31 cellular contexts compared by ENCODE assay signal in the genomic region with DNA sequence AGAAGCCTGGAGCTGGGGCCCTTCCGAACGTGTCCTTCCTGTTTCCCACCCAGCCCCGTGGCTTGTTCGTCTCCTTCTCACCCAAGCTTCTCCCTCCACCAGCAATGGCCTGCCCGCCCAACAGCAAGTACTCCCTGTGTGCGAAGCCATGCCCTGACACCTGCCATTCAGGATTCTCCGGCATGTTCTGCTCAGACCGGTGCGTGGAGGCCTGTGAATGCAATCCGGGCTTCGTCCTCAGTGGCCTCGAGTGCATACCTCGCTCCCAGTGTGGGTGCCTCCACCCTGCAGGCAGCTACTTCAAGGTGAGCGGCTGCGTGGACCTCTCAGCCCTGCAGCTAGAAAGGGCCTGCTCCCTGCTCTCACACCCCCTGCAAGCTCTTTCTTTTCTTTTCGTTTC. TPM values are rescaled to one million over a fixed set of nuclear protein-coding genes. Genes with fewer than 3 reads are reported as not detected.
"Had no signal": no experiment of that assay in that cellular context is flagged by ENCODE, and none has a peak within 500 bp of the region (broad histone marks: within the 10 kb centered on the region; RNA-seq: fewer than 3 reads in every experiment).

No MANE protein-coding gene starts in this region.

- H3K27me3 ChIP-seq: ascending aorta, body of pancreas, Peyer's patch had no signal

- H3K36me3 Mint-ChIP-seq: activated CD8-positive, alpha-beta memory T cell treated with anti-CD3 and anti-CD28 coated beads, Interleukin-2, amount 10 ng/mL, durations not matched to agents 7 days and 5 days; activated naive CD4-positive, alpha-beta T cell treated with anti-CD3 and anti-CD28 coated beads, Interleukin-2, amount 50 U/mL, for 72 hours had no signal

- H3K9me3 ChIP-seq: ascending aorta, body of pancreas, Peyer's patch had no signal

- H3K36me3 ChIP-seq: ascending aorta, Peyer's patch had no signal

- H3K27me3 Mint-ChIP-seq: activated T-cell treated with anti-CD3 and anti-CD28 coated beads, Interleukin-2, amount 50 U/mL, for 24 hours had no signal

- H3K4me1 ChIP-seq: ascending aorta, body of pancreas, Peyer's patch had no signal

- H3K27ac ChIP-seq: ascending aorta, body of pancreas, Peyer's patch had no signal

- H3K4me3 Mint-ChIP-seq: activated B cell treated with CpG ODN at 0.5 μM for 24 hours; activated CD4-positive, alpha-beta T cell treated with anti-CD3 and anti-CD28 coated beads, Interleukin-2, amount 10 ng/mL, durations not matched to agents 24 days and 14 days; activated CD8-positive, alpha-beta memory T cell treated with anti-CD3 and anti-CD28 coated beads, Interleukin-2, amount 10 ng/mL, durations not matched to agents 7 days and 5 days; activated naive CD8-positive, alpha-beta T cell treated with anti-CD3 and anti-CD28 coated beads, Interleukin-2, amount 50 U/mL, for 24 hours; activated T-cell treated with anti-CD3 and anti-CD28 coated beads, Interleukin-2, amount 50 U/mL, for 24 hours; activated T-helper 1 cell treated with anti-CD3 and anti-CD28 coated beads, Interleukin-12 subunit alpha, Interleukin-12 subunit beta, Interleukin-2, Interleukin-4 antibody, amounts not matched to agents 30 ng/mL and 10 ng/mL and 1 ng/mL, durations not matched to agents 14 hours and 24 hours and 36 hours; T-helper 17 cell had no signal

- H3K9me3 Mint-ChIP-seq: activated B cell treated with CpG ODN at 0.5 μM for 24 hours; activated CD4-positive, alpha-beta T cell treated with anti-CD3 and anti-CD28 coated beads, Interleukin-2, amount 10 ng/mL, durations not matched to agents 24 days and 14 days; activated naive CD4-positive, alpha-beta T cell treated with anti-CD3 and anti-CD28 coated beads, Interleukin-2, amount 50 U/mL, for 72 hours; activated naive CD8-positive, alpha-beta T cell treated with anti-CD3 and anti-CD28 coated beads, Interleukin-2, amount 50 U/mL, for 24 hours; activated T-cell treated with anti-CD3 and anti-CD28 coated beads, Interleukin-2, amount 50 U/mL, for 24 hours; activated T-helper 1 cell treated with anti-CD3 and anti-CD28 coated beads, Interleukin-12 subunit alpha, Interleukin-12 subunit beta, Interleukin-2, Interleukin-4 antibody, amounts not matched to agents 30 ng/mL and 10 ng/mL and 1 ng/mL, durations not matched to agents 14 hours and 24 hours and 36 hours had no signal

- FAIRE-seq: bronchial epithelial cell, K562 had no signal

- H3K27ac Mint-ChIP-seq: activated B cell treated with CpG ODN at 0.5 μM for 24 hours; activated CD4-positive, alpha-beta T cell treated with anti-CD3 and anti-CD28 coated beads, Interleukin-2, amount 10 ng/mL, durations not matched to agents 24 days and 14 days; activated CD8-positive, alpha-beta memory T cell treated with anti-CD3 and anti-CD28 coated beads, Interleukin-2, amount 10 ng/mL, durations not matched to agents 7 days and 5 days; activated naive CD8-positive, alpha-beta T cell treated with anti-CD3 and anti-CD28 coated beads, Interleukin-2, amount 50 U/mL, for 24 hours; activated T-cell treated with anti-CD3 and anti-CD28 coated beads, Interleukin-2, amount 50 U/mL, for 24 hours; activated T-helper 1 cell treated with anti-CD3 and anti-CD28 coated beads, Interleukin-12 subunit alpha, Interleukin-12 subunit beta, Interleukin-2, Interleukin-4 antibody, amounts not matched to agents 30 ng/mL and 10 ng/mL and 1 ng/mL, durations not matched to agents 14 hours and 24 hours and 36 hours; T-helper 17 cell had no signal

- H3K4me3 ChIP-seq: ascending aorta, body of pancreas, K562, Peyer's patch had no signal

- H3K4me1 Mint-ChIP-seq: activated B cell treated with CpG ODN at 0.5 μM for 24 hours; activated CD4-positive, alpha-beta T cell treated with anti-CD3 and anti-CD28 coated beads, Interleukin-2, amount 10 ng/mL, durations not matched to agents 24 days and 14 days; activated CD8-positive, alpha-beta memory T cell treated with anti-CD3 and anti-CD28 coated beads, Interleukin-2, amount 10 ng/mL, durations not matched to agents 7 days and 5 days; activated naive CD8-positive, alpha-beta T cell treated with anti-CD3 and anti-CD28 coated beads, Interleukin-2, amount 50 U/mL, for 24 hours had no signal

- DNase-seq: activated B cell treated with CpG ODN at 0.5 μM for 24 hours; activated CD4-positive, alpha-beta T cell treated with anti-CD3 and anti-CD28 coated beads for 1 hour; activated CD4-positive, alpha-beta T cell treated with anti-CD3 and anti-CD28 coated beads, Interleukin-2, amount 10 ng/mL, durations not matched to agents 24 days and 14 days; activated CD4-positive, alpha-beta T cell treated with anti-CD3 and anti-CD28 coated beads, Interleukin-2, amount 50 U/mL, for 48 hours; activated CD8-positive, alpha-beta memory T cell treated with anti-CD3 and anti-CD28 coated beads, Interleukin-2, amount 10 ng/mL, durations not matched to agents 7 days and 5 days; activated effector memory CD4-positive, alpha-beta T cell treated with Interleukin-2 at 50 U/mL for 16 hours; activated naive CD4-positive, alpha-beta T cell; activated naive CD8-positive, alpha-beta T cell treated with anti-CD3 and anti-CD28 coated beads, Interleukin-2, amount 50 U/mL, for 24 hours; activated T-cell treated with anti-CD3 and anti-CD28 coated beads, Interleukin-2, amount 50 U/mL, for 24 hours; amniotic stem cell; body of pancreas; central memory CD4-positive, alpha-beta T cell; Karpas-422; NCI-H146; NCI-H187 treated with DMSO at 0.1 percent for 48 hours; NCI-H2171; NCI-H345; NCI-H510A; NCI-H526 treated with DMSO at 0.1 percent for 48 hours; NK-92 treated with Interleukin-12 subunit alpha and Interleukin-12 subunit beta, amount 100 ng/mL, for 24 hours; OCI-M1; Peyer's patch; SHP77 treated with DMSO at 0.1 percent for 48 hours; T-helper 17 cell; T-helper 9 cell had no signal

- ATAC-seq: activated CD8-positive, alpha-beta memory T cell treated with anti-CD3 and anti-CD28 coated beads, Interleukin-2, amount 10 ng/mL, durations not matched to agents 7 days and 5 days; activated naive CD4-positive, alpha-beta T cell treated with anti-CD3 and anti-CD28 coated beads, Interleukin-2, amount 50 U/mL, for 72 hours; activated naive CD8-positive, alpha-beta T cell treated with anti-CD3 and anti-CD28 coated beads, Interleukin-2, amount 50 U/mL, for 24 hours; body of pancreas; T-helper 17 cell had no signal

RNA-seq across cellular contexts. Expression of gene ZAN, which starts 31.9 kb away (rescaled TPM):
- total RNA-seq: activated B cell treated with CpG ODN at 0.5 μM for 24 hours; activated CD4-positive, alpha-beta T cell treated with anti-CD3 and anti-CD28 coated beads, Interleukin-2, amount 10 ng/mL, durations not matched to agents 24 days and 14 days; activated CD8-positive, alpha-beta memory T cell treated with anti-CD3 and anti-CD28 coated beads, Interleukin-2, amount 10 ng/mL, durations not matched to agents 7 days and 5 days; activated naive CD4-positive, alpha-beta T cell treated with anti-CD3 and anti-CD28 coated beads, Interleukin-2, amount 50 U/mL, for 72 hours; activated T-helper 1 cell treated with anti-CD3 and anti-CD28 coated beads, Interleukin-12 subunit alpha, Interleukin-12 subunit beta, Interleukin-2, Interleukin-4 antibody, amounts not matched to agents 30 ng/mL and 10 ng/mL and 1 ng/mL, durations not matched to agents 14 hours and 24 hours and 36 hours; ascending aorta; body of pancreas; bronchial epithelial cell; K562; Peyer's patch; SK-MEL-5; T-helper 17 cell had no signal
- polyA plus RNA-seq: K562 had no signal

RNA-seq across cellular contexts. Expression of gene EPO, which starts 45.0 kb away (rescaled TPM):
- total RNA-seq: activated B cell treated with CpG ODN at 0.5 μM for 24 hours; activated CD8-positive, alpha-beta memory T cell treated with anti-CD3 and anti-CD28 coated beads, Interleukin-2, amount 10 ng/mL, durations not matched to agents 7 days and 5 days; activated naive CD4-positive, alpha-beta T cell treated with anti-CD3 and anti-CD28 coated beads, Interleukin-2, amount 50 U/mL, for 72 hours; activated T-helper 1 cell treated with anti-CD3 and anti-CD28 coated beads, Interleukin-12 subunit alpha, Interleukin-12 subunit beta, Interleukin-2, Interleukin-4 antibody, amounts not matched to agents 30 ng/mL and 10 ng/mL and 1 ng/mL, durations not matched to agents 14 hours and 24 hours and 36 hours; ascending aorta; bronchial epithelial cell; K562; Peyer's patch; T-helper 17 cell had no signal
